ENCODE assay signal across 11 cellular contexts in genomic region chr2:128797937-128798336, GRCh38.
A peak's percentile ranks its signal among the peaks of the same experiment; 100 is the strongest.
DNase-seq lines count a peak whose midpoint lies in the region; ATAC-seq and TF ChIP-seq lines count a peak whose summit lies in the region.
"Had no signal": no experiment of that assay in that cellular context is flagged by ENCODE, and none has a peak within 500 bp of the region (broad histone marks: within the 10 kb centered on the region; RNA-seq: fewer than 3 reads in every experiment).

No MANE protein-coding gene starts in this region.

- DNase-seq in GM20000 (ENCODE audit: low spot score) (peak; percentile 22), NCI-H1694 treated with DMSO at 0.1 percent for 48 hours (lab: John Stamatoyannopoulos, UW) (no peak), COR-L47 (lab: John Stamatoyannopoulos, UW) (no peak)
- DNase-seq in central memory CD4-positive, alpha-beta T cell, result no peak
- DNase-seq: activated CD4-positive, CD25-positive, alpha-beta regulatory T cell treated with anti-CD3 and anti-CD28 coated beads, Interleukin-2, amount 50 U/mL, for 72 hours; right lobe of liver; SHP77 treated with DMSO at 0.1 percent for 48 hours had no signal

- ATAC-seq in GM18511 (IDR thresholded peaks at IDR 0.05; ENCODE audit: unreplicated experiment) (peak; percentile 98), HG03060 (IDR thresholded peaks at IDR 0.05; ENCODE audit: low read depth, unreplicated experiment) (peak; percentile 71), esophagus mucosa (peak; percentile 34), HG02840 (IDR thresholded peaks at IDR 0.05; ENCODE audit: low FRiP score, unreplicated experiment) (no peak)
- ATAC-seq: right lobe of liver had no signal

- TF ChIP-seq CTCF in GM20000 (IDR thresholded peaks at IDR 0.05; ENCODE audit: extremely low read depth, missing control alignments), result no peak
